Comparison of ENCODE assay signal across 8 cellular contexts in genomic region chr6:157982297-157982579, GRCh38. TPM values are rescaled to one million over a fixed set of nuclear protein-coding genes. Genes with fewer than 3 reads are reported as not detected.
DNase-seq lines count a peak whose midpoint lies in the region; ATAC-seq and TF ChIP-seq lines count a peak whose summit lies in the region.

No MANE protein-coding gene starts in this region.

- H3K27me3 ChIP-seq in PC-9 (ENCODE audit: insufficient read depth, low read depth) (no peaks in the 10 kb centered on the region), mammary epithelial cell (ENCODE audit: insufficient read depth, low read length) (no peaks in the 10 kb centered on the region)

- H3K36me3 ChIP-seq in PC-9 (ENCODE audit: low read depth) (no peaks in the 10 kb centered on the region), mammary epithelial cell (ENCODE audit: insufficient read depth, low read length) (no peaks in the 10 kb centered on the region)

- H3K4me2 ChIP-seq in PC-9 = peak overlapping the region; percentile 93
- peak overlapping the region; percentile 97 for H3K4me2 ChIP-seq in mammary epithelial cell (ENCODE audit: insufficient read depth, low read depth, low read length)

- H3K9me2 ChIP-seq in PC-9 (ENCODE audit: insufficient read depth) = no peaks in the 10 kb centered on the region

- H3K4me3 ChIP-seq in PC-9 (peak overlapping the region; percentile 86), mammary epithelial cell (replicated peaks in 1 of 3; ENCODE audit: insufficient read depth in 1 of 3, low read depth in 2 of 3, low read length in 3 of 3) (peak overlapping the region; percentile 82 to 85 (median 83))

- TF ChIP-seq CTCF in PC-9 (conservative IDR thresholded peaks at IDR 0.05) = no peak
- no peak for TF ChIP-seq CTCF in mammary epithelial cell (conservative IDR thresholded peaks at IDR 0.05 in 1 of 2, IDR thresholded peaks at IDR 0.05 in 1 of 2; ENCODE audit: extremely low read depth in 1 of 2, insufficient read depth in 1 of 2, low read depth in 1 of 2, low read length in 2 of 2)

- no peaks in the 10 kb centered on the region for H3K9me3 Mint-ChIP-seq in activated T-cell treated with anti-CD3 and anti-CD28 coated beads, Interleukin-2, amount 50 U/mL, for 4 hours

- H3K4me1 ChIP-seq in PC-9 (replicated peaks; ENCODE audit: insufficient read depth) (peaks cover 52% of the 10 kb centered on the region), mammary epithelial cell (ENCODE audit: insufficient read depth, low read length) (peaks cover 32% of the 10 kb centered on the region)

- H3K4me1 Mint-ChIP-seq in activated T-cell treated with anti-CD3 and anti-CD28 coated beads, Interleukin-2, amount 50 U/mL, for 4 hours (ENCODE audit: low read depth) = peaks cover 43% of the 10 kb centered on the region

- BruUV-seq in PC-9 (replicated peaks; lab: Mats Ljungman, UMichigan) = no TSS peak
- no TSS peak for BruUV-seq in mammary epithelial cell (replicated peaks; lab: Mats Ljungman, UMichigan)

- H2AFZ ChIP-seq in PC-9 = peak overlapping the region; percentile 79
- peak overlapping the region; percentile 91 for H2AFZ ChIP-seq in mammary epithelial cell (ENCODE audit: low read depth, low read length)

- intact Hi-C loops in PC-9 (cut with micrococcal nuclease; ENCODE audit: unreplicated experiment) = no loop called here
- intact Hi-C loops in mammary epithelial cell (cut with micrococcal nuclease) = loop anchor here (2.0 to 5.0 kb wide), 2 partner anchors 59 to 220 kb away; no protein-coding TSS in a partner anchor

- no peaks in the 10 kb centered on the region for H3K36me3 Mint-ChIP-seq in activated T-cell treated with anti-CD3 and anti-CD28 coated beads, Interleukin-2, amount 50 U/mL, for 4 hours (ENCODE audit: insufficient read depth)

- peaks cover 39% of the 10 kb centered on the region for H3F3A ChIP-seq in PC-9 (ENCODE audit: insufficient read depth, low read depth)

- no peak for DNase-seq in activated T-cell treated with anti-CD3 and anti-CD28 coated beads, Interleukin-2, amount 50 U/mL, for 4 hours
- DNase-seq in activated T-cell treated with anti-CD3 and anti-CD28 coated beads for 4 hours (no peak), PC-9 (no peak), mammary epithelial cell (peak; percentile 50), left kidney (ENCODE audit: low read depth, low spot score) (peak; percentile 72)
- peak; percentile 48 for DNase-seq in stimulated activated naive CD8-positive, alpha-beta T cell treated with anti-CD3 and anti-CD28 coated beads, Interleukin-15, Interleukin-2, amounts not matched to agents 100 U/mL and 50 U/mL, for 24 hours

- dilution Hi-C loops in mammary epithelial cell (cut with HindIII; ENCODE audit: low sequenced_read_pairs) = no loop called here

- 0 out of 2 replicates have a peak overlapping the region, but pooled peaks have one; percentile 21 for H3K27ac ChIP-seq in PC-9
- peak overlapping the region; percentile 26 for H3K27ac ChIP-seq in mammary epithelial cell (ENCODE audit: insufficient read depth, low read depth, low read length)

- CTCF ChIA-PET in PC-9 (lab: Charles Lee) (no interaction called here), mammary epithelial cell (lab: Charles Lee; ENCODE audit: low non-redundant PET) (interaction anchor here (0.7 kb wide), 1 partner anchor 64 kb away, joined by 3 read pairs; no protein-coding TSS in a partner anchor)

- peak; percentile 30 to 31 for ATAC-seq in activated T-cell treated with anti-CD3 and anti-CD28 coated beads, Interleukin-2, amount 50 U/mL, for 4 hours
- ATAC-seq in HG02885 (IDR thresholded peaks at IDR 0.05; ENCODE audit: poor library complexity, unreplicated experiment) (peak; percentile 33), HG03159 (IDR thresholded peaks at IDR 0.05; ENCODE audit: unreplicated experiment) (no peak)
- ATAC-seq in stimulated activated naive CD8-positive, alpha-beta T cell treated with anti-CD3 and anti-CD28 coated beads, Interleukin-15, Interleukin-2, amounts not matched to agents 100 U/mL and 50 U/mL, for 24 hours = no peak

- in situ Hi-C loops in mammary epithelial cell (cut with MboI; ENCODE audit: low sequenced_read_pairs in 2 of 2) = loop anchor here in 1 of 2 donors (10.0 kb wide), 1 partner anchor 73 kb away; no protein-coding TSS in a partner anchor

- H4K20me1 ChIP-seq in PC-9 (ENCODE audit: insufficient read depth) = no peaks in the 10 kb centered on the region
- no peaks in the 10 kb centered on the region for H4K20me1 ChIP-seq in mammary epithelial cell (ENCODE audit: insufficient read depth, low read length)

- peaks cover 48% of the 10 kb centered on the region for H3K79me2 ChIP-seq in PC-9 (ENCODE audit: low read depth)
- peaks cover 55% of the 10 kb centered on the region for H3K79me2 ChIP-seq in mammary epithelial cell (ENCODE audit: insufficient read depth, low read length)

- peak overlapping the region; percentile 63 for H3K9ac ChIP-seq in mammary epithelial cell (ENCODE audit: insufficient read depth, low read length)

- H3K4me3 Mint-ChIP-seq in activated T-cell treated with anti-CD3 and anti-CD28 coated beads, Interleukin-2, amount 50 U/mL, for 4 hours = peak overlapping the region; percentile 90

- POLR2A ChIA-PET in PC-9 (lab: Charles Lee; ENCODE audit: unreplicated experiment) = no interaction called here

- H3K9me3 ChIP-seq in PC-9 (ENCODE audit: insufficient read depth, low read depth) = no peaks in the 10 kb centered on the region
- H3K9me3 ChIP-seq in mammary epithelial cell (replicated peaks; ENCODE audit: insufficient read depth, low read length) = no peaks in the 10 kb centered on the region

- peaks cover 2% of the 10 kb centered on the region for H3K27me3 Mint-ChIP-seq in activated T-cell treated with anti-CD3 and anti-CD28 coated beads, Interleukin-2, amount 50 U/mL, for 4 hours (ENCODE audit: low read depth)

- WGBS in mammary epithelial cell (ENCODE audit: low coverage, missing lambda C conversion rate) = 0% methylated on average over 14 of the region's 16 CpGs

RNA-seq across cellular contexts. Expression of gene SYNJ2, which starts 0.6 kb away (rescaled TPM):
- total RNA-seq in activated T-cell treated with anti-CD3 and anti-CD28 coated beads, Interleukin-2, amount 50 U/mL, for 4 hours = 10 to 100 TPM; 22.9 to 27.8 (median 24.2) TPM
- total RNA-seq in PC-9 (2021) (30.3 and 39.4 TPM in 2 replicates), mammary epithelial cell (10 to 100 TPM; 16.0 to 26.6 TPM)
- 17.0 TPM for polyA plus RNA-seq in mammary epithelial cell
- polyA minus RNA-seq in mammary epithelial cell = 66.3 TPM

Comparison
In these comparisons a context has a peak if more than half of its experiments do, and no peak if none do; other contexts are left out.
1. ATAC-seq: peak in activated T-cell treated with anti-CD3 and anti-CD28 coated beads, Interleukin-2, amount 50 U/mL, for 4 hours (2 of 2) and HG02885 (single experiment); none in stimulated activated naive CD8-positive, alpha-beta T cell treated with anti-CD3 and anti-CD28 coated beads, Interleukin-15, Interleukin-2, amounts not matched to agents 100 U/mL and 50 U/mL, for 24 hours (single experiment) and HG03159 (single experiment).
2. DNase-seq: peak in mammary epithelial cell (single experiment), left kidney (single experiment) and stimulated activated naive CD8-positive, alpha-beta T cell treated with anti-CD3 and anti-CD28 coated beads, Interleukin-15, Interleukin-2, amounts not matched to agents 100 U/mL and 50 U/mL, for 24 hours (single experiment); none in activated T-cell treated with anti-CD3 and anti-CD28 coated beads, Interleukin-2, amount 50 U/mL, for 4 hours (single experiment), activated T-cell treated with anti-CD3 and anti-CD28 coated beads for 4 hours (single experiment) and PC-9 (0 of 2).